ENCODE assay signal across 23 cellular contexts in the genomic region with DNA sequence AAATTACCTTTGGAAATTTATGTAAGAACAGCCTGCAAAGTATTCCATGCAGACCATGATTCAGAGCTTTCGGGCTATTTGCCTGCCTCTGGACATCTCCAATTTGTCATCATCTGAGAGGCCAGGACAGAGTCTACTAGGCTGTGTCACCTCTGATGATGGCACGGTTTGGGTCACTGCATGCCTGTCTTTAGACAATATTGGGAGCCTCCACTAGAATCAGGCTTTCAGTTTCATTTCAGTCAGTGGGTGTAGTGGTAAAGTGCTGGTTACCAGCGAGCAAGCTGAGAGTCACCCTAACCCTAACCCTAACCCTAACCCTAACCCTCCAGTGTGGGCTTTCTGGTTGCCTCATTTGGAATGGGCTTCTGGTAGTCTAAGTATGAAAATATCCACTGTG.
A peak's percentile ranks its signal among the peaks of the same experiment; 100 is the strongest.
DNase-seq lines count a peak whose midpoint lies in the region; FAIRE-seq lines count a peak whose summit lies in the region.
"Had no signal": no experiment of that assay in that cellular context is flagged by ENCODE, and none has a peak within 500 bp of the region (broad histone marks: within the 10 kb centered on the region; RNA-seq: fewer than 3 reads in every experiment).

No MANE protein-coding gene starts in this region.

- FAIRE-seq in RCC 7860 (lab: Jason Lieb, UNC) = no peak
- FAIRE-seq in urothelium cell line (lab: Jason Lieb, UNC) = peak; percentile 74
- FAIRE-seq: A549, GM12878, GM12892, GM18507 had no signal

- peak; percentile 42 for DNase-seq in M059J (ENCODE audit: low read depth)
- DNase-seq in NCI-H526 treated with DMSO at 0.1 percent for 48 hours (lab: John Stamatoyannopoulos, UW) = peak; percentile 33
- peak; percentile 39 for DNase-seq in RCC 7860 (ENCODE audit: low spot score)
- DNase-seq in urothelium cell line (ENCODE audit: low spot score) = no peak
- no peak for DNase-seq in NCI-H2081 (lab: John Stamatoyannopoulos, UW)
- DNase-seq in NCI-H2171 treated with DMSO at 0.1 percent for 48 hours (lab: John Stamatoyannopoulos, UW) = no peak
- no peak for DNase-seq in OCI-M1 (lab: John Stamatoyannopoulos, UW)
- DNase-seq: AML-193; CD4-positive, alpha-beta memory T cell; CD4-positive, CD25-positive, alpha-beta regulatory T cell; CD8-positive, alpha-beta memory T cell; COR-L47; DMS 273 treated with DMSO at 0.1 percent for 48 hours; DMS153; DMS53; DMS79; DND-41; EL; GDM1 had no signal

Comparison
In these comparisons a context has a peak if more than half of its experiments do, and no peak if none do; other contexts are left out.
1. DNase-seq: peak in M059J (single experiment), NCI-H526 treated with DMSO at 0.1 percent for 48 hours (single experiment) and RCC 7860 (single experiment); none in urothelium cell line (single experiment), NCI-H2081 (0 of 2), NCI-H2171 treated with DMSO at 0.1 percent for 48 hours (single experiment) and OCI-M1 (single experiment).